In the genomic region with DNA sequence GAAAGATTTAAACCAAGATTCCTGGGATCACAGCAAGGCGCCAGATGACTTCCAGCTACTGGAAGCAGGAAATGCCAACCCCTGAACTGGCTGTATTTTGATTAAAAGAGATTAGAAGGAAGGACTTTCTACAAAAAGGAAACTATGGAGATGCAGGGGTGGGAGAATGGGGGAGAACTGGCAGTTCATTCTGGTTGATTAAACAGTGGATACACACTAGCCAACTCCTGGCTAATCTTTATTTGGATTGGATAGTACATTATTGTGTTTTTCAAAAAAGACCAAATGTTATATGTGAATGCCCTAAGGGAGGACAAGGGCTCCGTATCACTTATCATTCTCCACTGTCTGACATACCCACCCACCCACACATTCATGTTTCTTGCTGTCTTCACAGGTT, we compare ENCODE assay signal across 25 cellular contexts.
DNase-seq lines count a peak whose midpoint lies in the region; ATAC-seq, FAIRE-seq and TF ChIP-seq lines count a peak whose summit lies in the region.
"Had no signal": no experiment of that assay in that cellular context is flagged by ENCODE, and none has a peak within 500 bp of the region (broad histone marks: within the 10 kb centered on the region; RNA-seq: fewer than 3 reads in every experiment).

No MANE protein-coding gene starts in this region.

- H4K20me1 ChIP-seq in HepG2 (ENCODE audit: insufficient read depth, low read length) = no peaks in the 10 kb centered on the region
- no peaks in the 10 kb centered on the region for H4K20me1 ChIP-seq in H1 (replicated peaks in 1 of 2; ENCODE audit: control insufficient read depth in 1 of 2, insufficient read depth in 2 of 2, low read length in 2 of 2)
- H4K20me1 ChIP-seq: BLaER1 treated with 17β-estradiol and CSF1 and Interleukin-3, amounts not matched to agents 10 nM and 100 nM had no signal

- H3K23ac ChIP-seq in H1 (ENCODE audit: insufficient read length) (no peak overlapping the region), trophoblast cell (ENCODE audit: low read length) (no peak overlapping the region)

- WGBS in right lobe of liver (ENCODE audit: insufficient coverage, low coverage, low lambda C conversion rate, missing lambda C conversion rate) = 39% methylated on average over 2 of the region's 2 CpGs
- 25% methylated on average over 2 of the region's 2 CpGs for WGBS in HepG2 (ENCODE audit: low lambda C conversion rate)
- 75% methylated on average over 2 of the region's 2 CpGs; no CpG with 5 or more reads in 1 of the 2 experiments for WGBS in H1 (ENCODE audit: extremely low coverage in 1 of 2, insufficient coverage in 1 of 2, insufficient read length in 1 of 2, insufficient replicate concordance in 2 of 2, low coverage in 1 of 2, low lambda C conversion rate in 2 of 2, missing lambda C conversion rate in 1 of 2), 2 experiments
- 2 to 5% methylated on average over 2 of the region's 2 CpGs for WGBS in aorta, 2 donors
- WGBS in trophoblast cell (ENCODE audit: extremely low coverage, insufficient coverage, insufficient read length) = no CpG with 5 or more reads among the region's 2 CpGs

- H2BK12ac ChIP-seq in H1 (ENCODE audit: low read depth, low read length) = no peak overlapping the region
- no peak overlapping the region for H2BK12ac ChIP-seq in trophoblast cell (ENCODE audit: low read length)

- H2AFZ ChIP-seq in HepG2 (ENCODE audit: low read length) (no peak overlapping the region), H1 (ENCODE audit: low read length) (peak overlapping the region; percentile 20; the same call in 1 of the 2 replicates), trophoblast cell (ENCODE audit: insufficient read depth, low read length, poor library complexity) (no peak overlapping the region)

- H3K56ac ChIP-seq in H1 (replicated peaks; ENCODE audit: insufficient read length, low read depth, low read length) = no peak overlapping the region

- no peak overlapping the region for H2BK20ac ChIP-seq in H1 (ENCODE audit: low read length)

- FAIRE-seq in HepG2 (lab: Jason Lieb, UNC) = no peak
- no peak for FAIRE-seq in H1 (lab: Jason Lieb, UNC)
- FAIRE-seq: A204.1, GM12891, HTR-8/SVneo had no signal

- H3K14ac ChIP-seq in H1 (ENCODE audit: insufficient read length) (no peak overlapping the region), trophoblast cell (ENCODE audit: low read length) (no peak overlapping the region)

- no peak overlapping the region for H3K9ac ChIP-seq in HepG2 (ENCODE audit: insufficient read depth, low read depth, low read length)
- H3K9ac ChIP-seq in H1 (replicated peaks in 1 of 4; ENCODE audit: extremely low read depth in 1 of 4, low read depth in 3 of 4, low read length in 3 of 4) = no peak overlapping the region
- no peak overlapping the region for H3K9ac ChIP-seq in trophoblast cell (ENCODE audit: low read length)
- H3K9ac ChIP-seq: BLaER1 treated with 17β-estradiol and CSF1 and Interleukin-3, amounts not matched to agents 10 nM and 100 nM had no signal

- no peak overlapping the region for H2BK120ac ChIP-seq in H1 (replicated peaks; ENCODE audit: low read depth, low read length)
- H2BK120ac ChIP-seq in trophoblast cell (ENCODE audit: insufficient read depth, low read length, poor library complexity) = no peak overlapping the region

- H3K27me3 ChIP-seq in right lobe of liver (no peaks in the 10 kb centered on the region), HepG2 (ENCODE audit: control insufficient read depth in 1 of 2, insufficient read depth in 2 of 2, low read length in 2 of 2) (no peaks in the 10 kb centered on the region), H1 (replicated peaks in 1 of 4; ENCODE audit: control insufficient read depth in 3 of 4, extremely low read depth in 1 of 4, insufficient read depth in 3 of 4, low read length in 3 of 4) (no peaks in the 10 kb centered on the region), aorta (ENCODE audit: control insufficient read depth in 1 of 2, insufficient read depth in 2 of 2, low read length in 1 of 2) (no peaks in the 10 kb centered on the region), trophoblast cell (ENCODE audit: insufficient read depth, low read length) (no peaks in the 10 kb centered on the region)
- H3K27me3 ChIP-seq: BLaER1 treated with 17β-estradiol and CSF1 and Interleukin-3, amounts not matched to agents 10 nM and 100 nM had no signal

- H3K27ac ChIP-seq in right lobe of liver (no peak overlapping the region), HepG2 (ENCODE audit: extremely low read length, insufficient read depth, low read length) (no peak overlapping the region), H1 (ENCODE audit: low read depth, low read length) (no peak overlapping the region), aorta (ENCODE audit: low read depth in 1 of 2, low read length in 2 of 2) (peak overlapping the region in 1 of 2 donors; percentile 37), trophoblast cell (ENCODE audit: low read depth, low read length) (no peak overlapping the region)
- H3K27ac ChIP-seq: BLaER1 treated with 17β-estradiol and CSF1 and Interleukin-3, amounts not matched to agents 10 nM and 100 nM; SJSA1 had no signal

- H3K36me3 ChIP-seq in right lobe of liver = no peaks in the 10 kb centered on the region
- H3K36me3 ChIP-seq in HepG2 (replicated peaks in 1 of 2; ENCODE audit: control insufficient read depth in 1 of 2, insufficient read depth in 2 of 2, low read length in 2 of 2) = no peaks in the 10 kb centered on the region
- no peaks in the 10 kb centered on the region for H3K36me3 ChIP-seq in H1 (ENCODE audit: control insufficient read depth in 2 of 4, insufficient read depth in 4 of 4, low read length in 3 of 4)
- H3K36me3 ChIP-seq in aorta (ENCODE audit: control insufficient read depth in 1 of 2, insufficient read depth in 2 of 2, low read length in 1 of 2) = no peaks in the 10 kb centered on the region
- H3K36me3 ChIP-seq in trophoblast cell (ENCODE audit: control insufficient read depth in 1 of 2, insufficient read depth in 2 of 2, low read length in 2 of 2) = no peaks in the 10 kb centered on the region
- H3K36me3 ChIP-seq: BLaER1 treated with 17β-estradiol and CSF1 and Interleukin-3, amounts not matched to agents 10 nM and 100 nM; MG63; SJSA1 had no signal

- H4K12ac ChIP-seq in trophoblast cell (ENCODE audit: low read depth, low read length) = no peak overlapping the region

- H4K8ac ChIP-seq in H1 (ENCODE audit: extremely low read depth, insufficient read depth, low read length) (no peak overlapping the region), trophoblast cell (ENCODE audit: low read depth, low read length) (no peak overlapping the region)

- H3K4me3 ChIP-seq in right lobe of liver (no peak overlapping the region), HepG2 (replicated peaks in 1 of 3; ENCODE audit: insufficient read depth in 1 of 3, low read depth in 2 of 3, low read length in 3 of 3) (no peak overlapping the region), H1 (ENCODE audit: extremely low read depth in 1 of 4, insufficient read depth in 2 of 4, low read depth in 3 of 4, low read length in 4 of 4) (no peak overlapping the region), aorta (ENCODE audit: low read length in 2 of 2) (no peak overlapping the region), trophoblast cell (ENCODE audit: low read depth, low read length) (no peak overlapping the region)
- H3K4me3 ChIP-seq: BLaER1 treated with 17β-estradiol and CSF1 and Interleukin-3, amounts not matched to agents 10 nM and 100 nM; MG63; SJSA1 had no signal

- H2BK15ac ChIP-seq in H1 (ENCODE audit: low read length) = no peak overlapping the region

- H4K91ac ChIP-seq in H1 (replicated peaks; ENCODE audit: insufficient read length, low read length) (no peak overlapping the region), trophoblast cell (ENCODE audit: low read depth, low read length) (no peak overlapping the region)

- H4K5ac ChIP-seq in H1 (ENCODE audit: insufficient read length, low read depth, low read length) = no peak overlapping the region

- CTCF ChIA-PET in HepG2 (lab: Yijun Ruan, JAX; ENCODE audit: low intra/inter-chr PET ratio, low total read pairs) = no interaction called here
- CTCF ChIA-PET in H1 (lab: Charles Lee; ENCODE audit: partially characterized antibody) = interaction anchor here (0.9 kb wide), 1 partner anchor 32 kb away, joined by 3 read pairs; no protein-coding TSS in a partner anchor

- no peak for DNase-seq in right lobe of liver
- DNase-seq in HepG2 (ENCODE audit: low spot score) = no peak
- DNase-seq in H1 (ENCODE audit: low read depth in 1 of 2, low spot score in 2 of 2) = no peak
- no peak for DNase-seq in sciatic nerve (ENCODE audit: low spot score)
- no peak for DNase-seq in aorta
- DNase-seq in stimulated activated CD4-positive, alpha-beta T cell treated with anti-CD3 and anti-CD28 coated beads, Interleukin-4, amount 100 ng/mL, for 24 hours = no peak
- DNase-seq in trophoblast cell = no peak
- no peak for DNase-seq in Kasumi-1 (lab: John Stamatoyannopoulos, UW)
- DNase-seq: CD4-positive, alpha-beta T cell; DMS79; GF-D8; H7; KBM-7; MG63; NCI-H2029; NCI-H446; NCI-H524 treated with DMSO at 0.1 percent for 48 hours; NCI-H774; NK-92 treated with Interleukin-12 subunit alpha and Interleukin-12 subunit beta, amount 100 ng/mL, for 24 hours; PC-3 had no signal

- H3K4ac ChIP-seq in H1 (replicated peaks; ENCODE audit: insufficient read length, low read depth, low read length) (no peak overlapping the region), trophoblast cell (ENCODE audit: low read depth, low read length) (no peak overlapping the region)

- no peak for TF ChIP-seq CTCF in right lobe of liver (IDR thresholded peaks at IDR 0.05)
- no peak for TF ChIP-seq CTCF in HepG2 (CRISPR knock-in tag; IDR thresholded peaks at IDR 0.05)
- no peak for TF ChIP-seq CTCF in H1 (IDR thresholded peaks at IDR 0.05; ENCODE audit: control extremely low read depth in 1 of 3, insufficient read depth in 1 of 3, low read depth in 1 of 3, low read length in 3 of 3)

- H3K4me2 ChIP-seq in HepG2 (ENCODE audit: low read depth, low read length) = no peak overlapping the region
- no peak overlapping the region for H3K4me2 ChIP-seq in H1 (ENCODE audit: insufficient read depth in 1 of 2, low read depth in 2 of 2, low read length in 2 of 2)
- H3K4me2 ChIP-seq in trophoblast cell (ENCODE audit: low read length) = no peak overlapping the region
- H3K4me2 ChIP-seq: BLaER1 treated with 17β-estradiol and CSF1 and Interleukin-3, amounts not matched to agents 10 nM and 100 nM had no signal

- H3K79me2 ChIP-seq in HepG2 (ENCODE audit: insufficient read depth, low read length) (no peaks in the 10 kb centered on the region), H1 (ENCODE audit: control insufficient read depth in 1 of 2, insufficient read depth in 2 of 2, low read length in 2 of 2) (no peaks in the 10 kb centered on the region), trophoblast cell (ENCODE audit: control insufficient read depth, insufficient read depth, low read length, poor library complexity) (no peaks in the 10 kb centered on the region)

- POLR2A ChIA-PET in HepG2 (lab: Yijun Ruan, JAX) = no interaction called here
- POLR2A ChIA-PET in H1 (lab: Charles Lee; ENCODE audit: partially characterized antibody) = no interaction called here

- H2BK5ac ChIP-seq in H1 (ENCODE audit: low read depth, low read length) (no peak overlapping the region), trophoblast cell (ENCODE audit: low read depth, low read length, poor library complexity) (no peak overlapping the region)

- H3K79me1 ChIP-seq in H1 (ENCODE audit: low read depth, low read length) (no peaks in the 10 kb centered on the region), trophoblast cell (ENCODE audit: low read length) (no peaks in the 10 kb centered on the region)

- in situ Hi-C loops in HepG2 (cut with HindIII; ENCODE audit: extremely low pct_ligation_motif_present, low pct_unique_long_range_greater_than_20kb) = no loop called here

- H2AK5ac ChIP-seq in H1 (ENCODE audit: low read depth, low read length) (no peak overlapping the region), trophoblast cell (ENCODE audit: low read length) (no peak overlapping the region)

- no peaks in the 10 kb centered on the region; the same call in 1 of the 2 replicates for H3K23me2 ChIP-seq in H1 (ENCODE audit: low read depth, low read length)

- TF ChIP-seq RAD21 in HepG2 (CRISPR knock-in tag; IDR thresholded peaks at IDR 0.05) = no peak
- TF ChIP-seq RAD21 in H1 (IDR thresholded peaks at IDR 0.05 in 1 of 2, conservative IDR thresholded peaks at IDR 0.05 in 1 of 2; ENCODE audit: low read depth in 2 of 2, low read length in 2 of 2) = no peak

- intact Hi-C loops in right lobe of liver (cut with DNase I) (no loop called here), HepG2 (cut with micrococcal nuclease; ENCODE audit: unreplicated experiment) (no loop called here), sciatic nerve (cut with DNase I) (no loop called here), aorta (cut with DNase I) (loop anchor here in 1 of 2 donors (10.0 kb wide), 1 partner anchor 92 kb away; a partner anchor contains a TSS)

- H3K4me1 ChIP-seq in right lobe of liver = peaks cover 0 to 9% (median 0%) of the 10 kb centered on the region in 4 donors
- no peaks in the 10 kb centered on the region for H3K4me1 ChIP-seq in HepG2 (ENCODE audit: insufficient read depth, low read length)
- H3K4me1 ChIP-seq in H1 (replicated peaks in 1 of 4; ENCODE audit: control insufficient read depth in 3 of 4, insufficient read depth in 4 of 4, low read length in 3 of 4) = no peaks in the 10 kb centered on the region
- peaks cover 2 to 4% of the 10 kb centered on the region in 2 donors for H3K4me1 ChIP-seq in aorta (ENCODE audit: control insufficient read depth in 1 of 2, insufficient read depth in 2 of 2, low read length in 2 of 2)
- no peaks in the 10 kb centered on the region for H3K4me1 ChIP-seq in trophoblast cell (ENCODE audit: control insufficient read depth in 1 of 2, insufficient read depth in 2 of 2, low read length in 2 of 2)
- H3K4me1 ChIP-seq: SJSA1 had no signal

- ATAC-seq in right lobe of liver (peak; percentile 64 to 82 (median 73)), HepG2 (no peak), sciatic nerve (peak; percentile 14), aorta (ENCODE audit: low FRiP score) (peak; percentile 13)
- ATAC-seq: PC-3 had no signal

- no peak for TF ChIP-seq EP300 in HepG2 (IDR thresholded peaks at IDR 0.05; ENCODE audit: low read depth in 2 of 2, low read length in 2 of 2)
- TF ChIP-seq EP300 in HepG2 (CRISPR knock-in tag; IDR thresholded peaks at IDR 0.05; ENCODE audit: borderline replicate concordance) = no peak
- no peak for TF ChIP-seq EP300 in H1 (IDR thresholded peaks at IDR 0.05; ENCODE audit: borderline replicate concordance in 1 of 2, low read depth in 2 of 2, low read length in 2 of 2)

- TF ChIP-seq POLR2A in right lobe of liver (IDR thresholded peaks at IDR 0.05) = no peak
- no peak for TF ChIP-seq POLR2A in HepG2 (IDR thresholded peaks at IDR 0.05; ENCODE audit: insufficient read depth in 1 of 2, low read depth in 2 of 2, low read length in 2 of 2)
- no peak for TF ChIP-seq POLR2A in H1 (IDR thresholded peaks at IDR 0.05; ENCODE audit: control extremely low read depth in 1 of 2, low read depth in 2 of 2, low read length in 2 of 2)

- H3K9me3 ChIP-seq in right lobe of liver = no peaks in the 10 kb centered on the region
- H3K9me3 ChIP-seq in HepG2 (ENCODE audit: low read length) = no peaks in the 10 kb centered on the region
- H3K9me3 ChIP-seq in H1 (ENCODE audit: insufficient read depth in 2 of 2, low read depth in 1 of 2, low read length in 1 of 2) = no peaks in the 10 kb centered on the region
- H3K9me3 ChIP-seq in aorta (ENCODE audit: control insufficient read depth, low read length) = no peaks in the 10 kb centered on the region
- no peaks in the 10 kb centered on the region for H3K9me3 ChIP-seq in trophoblast cell (ENCODE audit: insufficient read depth, low read depth, low read length)
- H3K9me3 ChIP-seq: MG63, SJSA1 had no signal

- BruUV-seq in HepG2 (replicated peaks; lab: Mats Ljungman, UMichigan) = no TSS peak

- no peak overlapping the region for H3K18ac ChIP-seq in H1 (ENCODE audit: extremely low read depth, low read length)
- no peak overlapping the region for H3K18ac ChIP-seq in trophoblast cell (ENCODE audit: low read length)
